In the genomic region with DNA sequence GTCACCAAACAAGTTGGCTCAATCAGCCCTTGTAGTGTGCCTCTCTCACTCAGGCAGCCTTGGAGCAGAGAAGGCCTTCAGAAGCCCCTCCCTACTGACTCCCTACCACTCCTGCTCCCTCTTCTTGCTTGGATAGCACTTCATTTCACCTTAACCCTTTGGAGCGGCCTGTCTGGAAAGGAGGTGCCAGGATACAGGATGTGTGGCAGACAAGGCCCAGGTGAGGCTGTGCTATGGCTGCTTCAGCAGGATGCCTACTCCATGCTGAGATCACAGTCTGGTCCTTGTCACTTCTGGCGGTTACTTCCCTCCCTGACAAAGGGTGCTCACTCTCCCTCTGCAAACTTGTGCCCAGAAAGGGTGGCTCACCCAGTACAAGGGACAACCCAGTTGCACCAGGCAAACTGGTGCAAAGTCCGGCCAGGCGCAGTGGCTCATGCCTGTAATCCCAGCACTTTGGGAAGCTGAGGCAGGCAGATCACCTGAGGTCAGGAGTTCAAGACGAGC, we compare ENCODE assay signal across 8 cellular contexts. TPM values are rescaled to one million over a fixed set of nuclear protein-coding genes. Genes with fewer than 3 reads are reported as not detected.
A peak's percentile ranks its signal among the peaks of the same experiment; 100 is the strongest.
DNase-seq lines count a peak whose midpoint lies in the region; ATAC-seq and TF ChIP-seq lines count a peak whose summit lies in the region.

No MANE protein-coding gene starts in this region.

- H3K4me3 ChIP-seq in liver (ENCODE audit: low read depth in 1 of 3, low read length in 3 of 3) (no peak overlapping the region), thoracic aorta (peak overlapping the region; percentile 94)

- H3K9me3 ChIP-seq in liver (ENCODE audit: control insufficient read depth in 4 of 4, low read length in 3 of 4), result no peaks in the 10 kb centered on the region
- H3K9me3 ChIP-seq in thoracic aorta, result no peaks in the 10 kb centered on the region

- no peak for TF ChIP-seq RAD21 in liver (IDR thresholded peaks at IDR 0.05)

- H3K4me1 ChIP-seq in liver (ENCODE audit: control insufficient read depth in 4 of 4, insufficient read depth in 4 of 4, low read length in 3 of 4) (peaks cover 0 to 12% (median 3%) of the 10 kb centered on the region in 4 donors), thoracic aorta (ENCODE audit: control insufficient read depth in 1 of 2, low read depth in 2 of 2) (peaks cover 15 to 20% of the 10 kb centered on the region in 2 donors)

- no peak for DNase-seq in activated CD4-positive, alpha-beta T cell treated with anti-CD3 and anti-CD28 coated beads, Interleukin-2, amount 10 ng/mL, durations not matched to agents 24 days and 14 days
- DNase-seq in activated CD4-positive, alpha-beta T cell treated with anti-CD3 and anti-CD28 coated beads for 48 hours, result no peak
- no peak for DNase-seq in thoracic aorta (ENCODE audit: low spot score)

- no peak for ATAC-seq in thoracic aorta (ENCODE audit: insufficient number of reproducible peaks, low FRiP score, low read depth)
- ATAC-seq in GM19035 (IDR thresholded peaks at IDR 0.05; ENCODE audit: unreplicated experiment), result no peak
- no peak for ATAC-seq in HG02970 (IDR thresholded peaks at IDR 0.05; ENCODE audit: low FRiP score, unreplicated experiment)
- ATAC-seq in GM21367 (IDR thresholded peaks at IDR 0.05; ENCODE audit: unreplicated experiment), result no peak

- no peaks in the 10 kb centered on the region for H3K27me3 ChIP-seq in liver (ENCODE audit: control insufficient read depth in 4 of 4, insufficient read depth in 4 of 4, low read length in 3 of 4)
- no peaks in the 10 kb centered on the region for H3K27me3 ChIP-seq in thoracic aorta (replicated peaks; ENCODE audit: insufficient read depth)

- no peak for TF ChIP-seq CTCF in liver (IDR thresholded peaks at IDR 0.05; ENCODE audit: low read depth, low read length, missing input control)
- TF ChIP-seq CTCF in thoracic aorta (IDR thresholded peaks at IDR 0.05), result no peak

- peaks cover 24% of the 10 kb centered on the region for H3K4me1 Mint-ChIP-seq in activated CD4-positive, alpha-beta T cell treated with anti-CD3 and anti-CD28 coated beads, Interleukin-2, amount 10 ng/mL, durations not matched to agents 24 days and 14 days
- peaks cover 24% of the 10 kb centered on the region for H3K4me1 Mint-ChIP-seq in activated naive CD8-positive, alpha-beta T cell (ENCODE audit: low read depth)

- H3K9me3 Mint-ChIP-seq in activated CD4-positive, alpha-beta T cell treated with anti-CD3 and anti-CD28 coated beads, Interleukin-2, amount 10 ng/mL, durations not matched to agents 24 days and 14 days, result no peaks in the 10 kb centered on the region
- H3K9me3 Mint-ChIP-seq in activated naive CD8-positive, alpha-beta T cell (ENCODE audit: low read depth), result no peaks in the 10 kb centered on the region

- no peak overlapping the region for H3K9ac ChIP-seq in liver (ENCODE audit: low read depth in 1 of 2, low read length in 2 of 2)

- peaks cover 8% of the 10 kb centered on the region for H3K36me3 Mint-ChIP-seq in activated CD4-positive, alpha-beta T cell treated with anti-CD3 and anti-CD28 coated beads, Interleukin-2, amount 10 ng/mL, durations not matched to agents 24 days and 14 days (ENCODE audit: low read depth)
- no peaks in the 10 kb centered on the region for H3K36me3 Mint-ChIP-seq in activated naive CD8-positive, alpha-beta T cell

- WGBS in liver, result 56% methylated on average over 5 of the region's 5 CpGs

- no peak overlapping the region for H3K27ac Mint-ChIP-seq in activated CD4-positive, alpha-beta T cell treated with anti-CD3 and anti-CD28 coated beads, Interleukin-2, amount 10 ng/mL, durations not matched to agents 24 days and 14 days
- peak overlapping the region; percentile 66 for H3K27ac Mint-ChIP-seq in activated naive CD8-positive, alpha-beta T cell

- no peaks in the 10 kb centered on the region for H3K36me3 ChIP-seq in liver (ENCODE audit: control insufficient read depth in 4 of 4, insufficient read depth in 3 of 4, low read depth in 1 of 4, low read length in 3 of 4)
- H3K36me3 ChIP-seq in thoracic aorta, result no peaks in the 10 kb centered on the region

- intact Hi-C loops in activated CD4-positive, alpha-beta T cell treated with anti-CD3 and anti-CD28 coated beads, Interleukin-2, amount 10 ng/mL, durations not matched to agents 24 days and 14 days (cut with micrococcal nuclease), result loop anchor here (1.0 to 5.0 kb wide), 2 partner anchors 12 to 141 kb away; partner anchors contain the start of genes IP6K1 and RBM6

- H3K27ac ChIP-seq in liver (ENCODE audit: low read depth in 1 of 2, low read length in 2 of 2) (no peak overlapping the region), thoracic aorta (no peak overlapping the region)

- H3K27me3 Mint-ChIP-seq in activated CD4-positive, alpha-beta T cell treated with anti-CD3 and anti-CD28 coated beads, Interleukin-2, amount 10 ng/mL, durations not matched to agents 24 days and 14 days, result no peaks in the 10 kb centered on the region
- H3K27me3 Mint-ChIP-seq in activated naive CD8-positive, alpha-beta T cell, result no peaks in the 10 kb centered on the region

- peak overlapping the region; percentile 92 for H3K4me3 Mint-ChIP-seq in activated CD4-positive, alpha-beta T cell treated with anti-CD3 and anti-CD28 coated beads, Interleukin-2, amount 10 ng/mL, durations not matched to agents 24 days and 14 days
- peak overlapping the region; percentile 89 for H3K4me3 Mint-ChIP-seq in activated naive CD8-positive, alpha-beta T cell

TF ChIP-seq in liver, 16 proteins besides CTCF, POLR2A, EP300 and RAD21 (continues in another document):
- TF ChIP-seq YY1 (IDR thresholded peaks at IDR 0.05) (no peak), ZBTB33 (IDR thresholded peaks at IDR 0.05) (no peak), EGR1 (IDR thresholded peaks at IDR 0.05; ENCODE audit: low read depth in 2 of 2) (no peak), HNF4A (conservative IDR thresholded peaks at IDR 0.05) (peak; percentile 38 to 49), JUND (IDR thresholded peaks at IDR 0.05) (no peak), SP1 (IDR thresholded peaks at IDR 0.05) (peak; percentile 34), GABPA (IDR thresholded peaks at IDR 0.05 in 1 of 2, conservative IDR thresholded peaks at IDR 0.05 in 1 of 2) (no peak)
- TF ChIP-seq, protein P1, sequence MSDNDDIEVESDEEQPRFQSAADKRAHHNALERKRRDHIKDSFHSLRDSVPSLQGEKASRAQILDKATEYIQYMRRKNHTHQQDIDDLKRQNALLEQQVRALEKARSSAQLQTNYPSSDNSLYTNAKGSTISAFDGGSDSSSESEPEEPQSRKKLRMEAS (IDR thresholded peaks at IDR 0.05), result no peak
- TF ChIP-seq, protein P2, sequence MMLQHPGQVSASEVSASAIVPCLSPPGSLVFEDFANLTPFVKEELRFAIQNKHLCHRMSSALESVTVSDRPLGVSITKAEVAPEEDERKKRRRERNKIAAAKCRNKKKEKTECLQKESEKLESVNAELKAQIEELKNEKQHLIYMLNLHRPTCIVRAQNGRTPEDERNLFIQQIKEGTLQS (IDR thresholded peaks at IDR 0.05), result no peak

RNA-seq across cellular contexts. Expression of gene MON1A, which starts 1.0 kb away (rescaled TPM):
- total RNA-seq in activated CD4-positive, alpha-beta T cell treated with anti-CD3 and anti-CD28 coated beads, Interleukin-2, amount 10 ng/mL, durations not matched to agents 24 days and 14 days, result 15.1 and 16.3 TPM in 2 replicates
- 1 to 10 TPM; 4.6 to 9.0 TPM for total RNA-seq in liver
- polyA plus RNA-seq in liver, result 1 to 10 TPM; 7.4 to 9.5 TPM
- 10 to 100 TPM; 17.4 to 23.4 TPM for total RNA-seq in thoracic aorta

RNA-seq across cellular contexts. Expression of gene RBM6, which starts 11.4 kb away (rescaled TPM):
- total RNA-seq in activated CD4-positive, alpha-beta T cell treated with anti-CD3 and anti-CD28 coated beads, Interleukin-2, amount 10 ng/mL, durations not matched to agents 24 days and 14 days, result 95.3 and 100 TPM in 2 replicates
- total RNA-seq in liver (10 to 100 TPM; 18.1 to 59.2 TPM), thoracic aorta (100 to 1,000 TPM in 1 of 2 donors, 10 to 100 TPM in 1; 99.6 to 181 TPM)
- 10 to 100 TPM; 10.9 to 57.0 TPM for polyA plus RNA-seq in liver

RNA-seq across cellular contexts. Expression of gene MST1R, which starts 24.9 kb away (rescaled TPM):
- 1.0 and 1.5 TPM in 2 replicates for total RNA-seq in activated CD4-positive, alpha-beta T cell treated with anti-CD3 and anti-CD28 coated beads, Interleukin-2, amount 10 ng/mL, durations not matched to agents 24 days and 14 days
- total RNA-seq in liver (under 1 TPM; 0.23 to 0.42 TPM), thoracic aorta (1 to 10 TPM; 3.7 to 7.7 TPM)
- under 1 TPM; 0.10 to 0.56 TPM for polyA plus RNA-seq in liver

RNA-seq across cellular contexts. Expression of gene CAMKV, which starts 58.9 kb away (rescaled TPM):
- 1.2 and 1.6 TPM in 2 replicates for total RNA-seq in activated CD4-positive, alpha-beta T cell treated with anti-CD3 and anti-CD28 coated beads, Interleukin-2, amount 10 ng/mL, durations not matched to agents 24 days and 14 days
- not detected for total RNA-seq in liver
- polyA plus RNA-seq in liver, result not detected
- not detected for total RNA-seq in thoracic aorta
